Comparison of ENCODE assay signal across 1 cellular context in genomic region chr2:99141110-99142108, GRCh38.
TF ChIP-seq lines count a peak whose summit lies in the region.

Gene C2orf15 (plus strand): TSS chr2:99141707. CDS start chr2:99150559, 8,852 bp downstream.

TF ChIP-seq in HEK293, 187 proteins besides CTCF, POLR2A, EP300 and RAD21 (continued from another document):
- TF ChIP-seq ZNF280C (tag by site-specific recombination; IDR thresholded peaks at IDR 0.05) = no peak
- peak; percentile 79; the same call in 1 of the 2 replicates for TF ChIP-seq PRDM10 (tag by site-specific recombination; IDR thresholded peaks at IDR 0.05)
- TF ChIP-seq ZNF37A (tag by site-specific recombination; IDR thresholded peaks at IDR 0.05) = no peak
- peak; percentile 92 for TF ChIP-seq SCRT1 (tag by site-specific recombination; IDR thresholded peaks at IDR 0.05; ENCODE audit: borderline replicate concordance)
- TF ChIP-seq KLF8 (tag by site-specific recombination; IDR thresholded peaks at IDR 0.05) = peak; percentile 88
- TF ChIP-seq SP7 (tag by site-specific recombination; IDR thresholded peaks at IDR 0.05) = peak; percentile 63; the same call in 1 of the 2 replicates
- TF ChIP-seq ZNF398 (tag by site-specific recombination; IDR thresholded peaks at IDR 0.05) = peak; percentile 32; the same call in 1 of the 2 replicates
- peak; percentile 82 for TF ChIP-seq ZFHX2 (tag by site-specific recombination; conservative IDR thresholded peaks at IDR 0.05)
- TF ChIP-seq IKZF3 (tag by site-specific recombination; IDR thresholded peaks at IDR 0.05) = 0 out of 2 replicates have a peak, but pooled peaks have one; percentile 13
- 0 out of 2 replicates have a peak, but pooled peaks have one; percentile 30 for TF ChIP-seq ZFP69B (tag by site-specific recombination; IDR thresholded peaks at IDR 0.05)
- peak; percentile 12; the same call in 1 of the 2 replicates for TF ChIP-seq ZBTB48 (tag by site-specific recombination; IDR thresholded peaks at IDR 0.05)
- peak; percentile 94 for TF ChIP-seq SP2 (tag by site-specific recombination; IDR thresholded peaks at IDR 0.05)
- no peak for TF ChIP-seq ZNF362 (tag by site-specific recombination; IDR thresholded peaks at IDR 0.05)
- no peak for TF ChIP-seq OSR2 (tag by site-specific recombination; IDR thresholded peaks at IDR 0.05)
- 0 out of 2 replicates have a peak, but pooled peaks have one; percentile 3 for TF ChIP-seq ZNF391 (tag by site-specific recombination; IDR thresholded peaks at IDR 0.05; ENCODE audit: borderline replicate concordance, low read depth)
- peak; percentile 86 for TF ChIP-seq GLIS1 (tag by site-specific recombination; IDR thresholded peaks at IDR 0.05)
- TF ChIP-seq ZNF488 (tag by site-specific recombination; IDR thresholded peaks at IDR 0.05) = no peak
- no peak for TF ChIP-seq ZNF791 (tag by site-specific recombination; IDR thresholded peaks at IDR 0.05)
- peak; percentile 67; the same call in 1 of the 2 replicates for TF ChIP-seq ZNF692 (tag by site-specific recombination; IDR thresholded peaks at IDR 0.05)
- TF ChIP-seq KLF1 (tag by site-specific recombination; IDR thresholded peaks at IDR 0.05) = peak; percentile 63
- 0 out of 2 replicates have a peak, but pooled peaks have one; percentile 31 for TF ChIP-seq ZIC2 (tag by site-specific recombination; IDR thresholded peaks at IDR 0.05)
- TF ChIP-seq SP3 (tag by site-specific recombination; IDR thresholded peaks at IDR 0.05) = peak; percentile 98
- TF ChIP-seq ZEB2 (tag by site-specific recombination; IDR thresholded peaks at IDR 0.05) = peak; percentile 82; the same call in 1 of the 2 replicates
- TF ChIP-seq PATZ1 (tag by site-specific recombination; IDR thresholded peaks at IDR 0.05) = peak; percentile 98
- TF ChIP-seq ZBTB20 (tag by site-specific recombination; IDR thresholded peaks at IDR 0.05) = peak; percentile 51
- peak; percentile 100 for TF ChIP-seq SCRT2 (tag by site-specific recombination; IDR thresholded peaks at IDR 0.05)
- peak; percentile 78 for TF ChIP-seq ZBTB8A (tag by site-specific recombination; IDR thresholded peaks at IDR 0.05)
- no peak for TF ChIP-seq ZNF610 (tag by site-specific recombination; IDR thresholded peaks at IDR 0.05; ENCODE audit: borderline replicate concordance)
- peak; percentile 94 for TF ChIP-seq ZBTB10 (tag by site-specific recombination; IDR thresholded peaks at IDR 0.05)
- TF ChIP-seq HIC1 (tag by site-specific recombination; IDR thresholded peaks at IDR 0.05) = peak; percentile 91
